9 cellular contexts compared by ENCODE assay signal in genomic region chr2:238108423-238109201, GRCh38. TPM values are rescaled to one million over a fixed set of nuclear protein-coding genes. Genes with fewer than 3 reads are reported as not detected.
DNase-seq lines count a peak whose midpoint lies in the region; ATAC-seq and TF ChIP-seq lines count a peak whose summit lies in the region.
"Had no signal": no experiment of that assay in that cellular context is flagged by ENCODE, and none has a peak within 500 bp of the region (broad histone marks: within the 10 kb centered on the region; RNA-seq: fewer than 3 reads in every experiment).

No MANE protein-coding gene starts in this region.

- peak; percentile 46 for ATAC-seq in GM19351 (IDR thresholded peaks at IDR 0.05; ENCODE audit: unreplicated experiment)
- no peak for ATAC-seq in HG02938 (IDR thresholded peaks at IDR 0.05; ENCODE audit: unreplicated experiment)

- no peak for TF ChIP-seq CTCF in endodermal cell (conservative IDR thresholded peaks at IDR 0.05)

- 67 to 78% methylated on average over 9 to 18 of the region's 20 CpGs for WGBS in endodermal cell (ENCODE audit: insufficient coverage in 1 of 2, insufficient read length in 1 of 2), 2 experiments

- H3K27ac ChIP-seq in endodermal cell (ENCODE audit: low read depth, low read length), result no peak overlapping the region

- peaks cover 2 to 8% (median 7%) of the 10 kb centered on the region in 3 donors for H3K9me3 Mint-ChIP-seq in IgD-negative memory B cell
- H3K9me3 Mint-ChIP-seq in endodermal cell, result peaks cover 2% of the 10 kb centered on the region
- H3K9me3 Mint-ChIP-seq in activated naive CD8-positive, alpha-beta T cell treated with anti-CD3 and anti-CD28 coated beads for 36 hours, result peaks cover 10% of the 10 kb centered on the region

- H3K9ac ChIP-seq in endodermal cell (ENCODE audit: extremely low read depth, low read length, poor library complexity, severe bottlenecking), result no peak overlapping the region

- H3K27me3 Mint-ChIP-seq in IgD-negative memory B cell, result peaks cover 2% of the 10 kb centered on the region
- H3K27me3 Mint-ChIP-seq in endodermal cell (ENCODE audit: insufficient read depth), result no peaks in the 10 kb centered on the region
- H3K27me3 Mint-ChIP-seq in activated naive CD8-positive, alpha-beta T cell treated with anti-CD3 and anti-CD28 coated beads for 36 hours, result no peaks in the 10 kb centered on the region
- H3K27me3 Mint-ChIP-seq: activated naive CD8-positive, alpha-beta T cell had no signal

- DNase-seq in DMS79 (lab: John Stamatoyannopoulos, UW), result peak; percentile 30
- peak; percentile 79 for DNase-seq in endodermal cell
- DNase-seq in H4 (ENCODE audit: low spot score), result no peak
- no peak for DNase-seq in GOT3 (lab: John Stamatoyannopoulos, UW)
- no peak for DNase-seq in activated naive CD8-positive, alpha-beta T cell treated with anti-CD3 and anti-CD28 coated beads for 36 hours

- no peaks in the 10 kb centered on the region for H3K27me3 ChIP-seq in endodermal cell (ENCODE audit: control insufficient read depth, insufficient read depth, low read length, poor library complexity, severe bottlenecking)

- no peaks in the 10 kb centered on the region for H3K36me3 ChIP-seq in endodermal cell (ENCODE audit: control insufficient read depth, insufficient read depth, low read length)

- H3K36me3 Mint-ChIP-seq in IgD-negative memory B cell (peaks cover 4% of the 10 kb centered on the region), endodermal cell (ENCODE audit: low read depth) (no peaks in the 10 kb centered on the region)
- peaks cover 3% of the 10 kb centered on the region for H3K36me3 Mint-ChIP-seq in activated naive CD8-positive, alpha-beta T cell treated with anti-CD3 and anti-CD28 coated beads for 36 hours
- H3K36me3 Mint-ChIP-seq: activated naive CD8-positive, alpha-beta T cell had no signal

- H3K4me1 ChIP-seq in endodermal cell (ENCODE audit: control insufficient read depth, insufficient read depth, low read length), result no peaks in the 10 kb centered on the region

- peaks cover 10% of the 10 kb centered on the region for H3K9me3 ChIP-seq in endodermal cell (ENCODE audit: control insufficient read depth, low read length)

- H3K4me3 Mint-ChIP-seq in IgD-negative memory B cell (peak overlapping the region; percentile 74 to 89 (median 86)), endodermal cell (no peak overlapping the region)
- H3K4me3 Mint-ChIP-seq in activated naive CD8-positive, alpha-beta T cell treated with anti-CD3 and anti-CD28 coated beads for 36 hours, result no peak overlapping the region
- H3K4me3 Mint-ChIP-seq: activated naive CD8-positive, alpha-beta T cell had no signal

- H3K4me3 ChIP-seq in endodermal cell (ENCODE audit: low read length), result no peak overlapping the region

- H3K27ac Mint-ChIP-seq in IgD-negative memory B cell (peak overlapping the region; percentile 83 to 94 (median 93)), endodermal cell (no peak overlapping the region)
- no peak overlapping the region for H3K27ac Mint-ChIP-seq in activated naive CD8-positive, alpha-beta T cell treated with anti-CD3 and anti-CD28 coated beads for 36 hours
- H3K27ac Mint-ChIP-seq: activated naive CD8-positive, alpha-beta T cell had no signal

- H3K4me1 Mint-ChIP-seq in IgD-negative memory B cell (peaks cover 16 to 23% (median 22%) of the 10 kb centered on the region in 3 donors), endodermal cell (peaks cover 5% of the 10 kb centered on the region)
- H3K4me1 Mint-ChIP-seq in activated naive CD8-positive, alpha-beta T cell treated with anti-CD3 and anti-CD28 coated beads for 36 hours, result peaks cover 5% of the 10 kb centered on the region

RNA-seq across cellular contexts. Expression of gene ESPNL, which starts 8.5 kb away (rescaled TPM):
- polyA plus RNA-seq in IgD-negative memory B cell, result 5.5 TPM
- total RNA-seq in endodermal cell, result under 1 TPM; 0.15 to 0.86 TPM
- 0.32 TPM for polyA plus RNA-seq in endodermal cell (2013, experiment 1 of 2)
- 0.25 TPM for polyA plus RNA-seq in endodermal cell (2013, experiment 2 of 2)
- total RNA-seq in H4 (2014; rRNA removed; shearing (Covaris generic)), result not detected in 2 replicates
- not detected for total RNA-seq in activated naive CD8-positive, alpha-beta T cell treated with anti-CD3 and anti-CD28 coated beads for 36 hours

RNA-seq across cellular contexts. Expression of gene KLHL30, which starts 29.9 kb away (rescaled TPM):
- polyA plus RNA-seq in IgD-negative memory B cell, result not detected
- not detected for total RNA-seq in endodermal cell
- polyA plus RNA-seq in endodermal cell (2013, experiment 1 of 2), result 0.25 TPM
- 0.41 TPM for polyA plus RNA-seq in endodermal cell (2013, experiment 2 of 2)
- total RNA-seq in H4 (2014; rRNA removed; shearing (Covaris generic)), result not detected in 2 replicates
- not detected for total RNA-seq in activated naive CD8-positive, alpha-beta T cell treated with anti-CD3 and anti-CD28 coated beads for 36 hours

RNA-seq across cellular contexts. Expression of gene SCLY, which starts 47.8 kb away (rescaled TPM):
- 18.5 TPM for polyA plus RNA-seq in IgD-negative memory B cell
- 10 to 100 TPM; 39.0 to 45.0 TPM for total RNA-seq in endodermal cell
- polyA plus RNA-seq in endodermal cell (2013, experiment 1 of 2), result 26.0 TPM
- 23.0 TPM for polyA plus RNA-seq in endodermal cell (2013, experiment 2 of 2)
- total RNA-seq in H4 (2014; rRNA removed; shearing (Covaris generic)), result 19.6 and 20.5 TPM in 2 replicates
- 10 to 100 TPM; 71.6 to 72.9 TPM for total RNA-seq in activated naive CD8-positive, alpha-beta T cell treated with anti-CD3 and anti-CD28 coated beads for 36 hours

RNA-seq across cellular contexts. Expression of gene ERFE, which starts 50.2 kb away (rescaled TPM):
- not detected for polyA plus RNA-seq in IgD-negative memory B cell
- total RNA-seq in endodermal cell, result 1 to 10 TPM in 1 of 2 donors, under 1 TPM in 1; 0.48 to 1.6 TPM
- 3.4 TPM for polyA plus RNA-seq in endodermal cell (2013, experiment 1 of 2)
- 2.0 TPM for polyA plus RNA-seq in endodermal cell (2013, experiment 2 of 2)
- total RNA-seq in H4 (2014; rRNA removed; shearing (Covaris generic)), result 4.3 and 6.2 TPM in 2 replicates
- total RNA-seq in activated naive CD8-positive, alpha-beta T cell treated with anti-CD3 and anti-CD28 coated beads for 36 hours, result under 1 TPM; 0.27 to 0.34 TPM

Comparison
In these comparisons a context has a peak if more than half of its experiments do, and no peak if none do; other contexts are left out.
1. DNase-seq: peak in DMS79 (single experiment) and endodermal cell (single experiment); none in H4 (single experiment), GOT3 (single experiment) and activated naive CD8-positive, alpha-beta T cell treated with anti-CD3 and anti-CD28 coated beads for 36 hours (single experiment).
2. H3K27ac Mint-ChIP-seq: peak in IgD-negative memory B cell (3 of 3); none in endodermal cell (single experiment) and activated naive CD8-positive, alpha-beta T cell treated with anti-CD3 and anti-CD28 coated beads for 36 hours (single experiment).
3. H3K4me3 Mint-ChIP-seq: peak in IgD-negative memory B cell (4 of 4); none in endodermal cell (single experiment) and activated naive CD8-positive, alpha-beta T cell treated with anti-CD3 and anti-CD28 coated beads for 36 hours (single experiment).